Comparison of ENCODE assay signal across 25 cellular contexts in the genomic region with DNA sequence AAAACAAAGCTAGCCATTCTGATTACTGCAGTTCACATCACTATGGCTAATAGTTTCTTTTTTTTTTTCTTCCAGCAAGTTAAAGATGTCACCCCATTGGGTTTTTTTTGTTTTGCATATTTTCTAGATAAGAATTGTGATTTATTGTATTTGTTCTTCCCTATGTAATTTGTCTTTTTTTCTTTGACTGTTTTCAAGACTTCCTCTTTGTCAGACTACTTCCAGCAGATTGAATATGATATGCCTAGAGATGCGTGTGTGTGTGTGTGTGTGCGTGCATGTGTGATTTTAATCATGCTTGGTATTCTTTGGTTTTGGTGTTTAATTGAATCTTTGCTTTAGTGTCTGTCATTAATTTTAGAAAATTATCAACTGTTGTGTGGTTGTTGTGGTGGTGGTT.
"Had no signal": no experiment of that assay in that cellular context is flagged by ENCODE, and none has a peak within 500 bp of the region (broad histone marks: within the 10 kb centered on the region; RNA-seq: fewer than 3 reads in every experiment).

No MANE protein-coding gene starts in this region.

- H3K4me3 ChIP-seq: lower lobe of right lung, mucosa of descending colon, neural progenitor cell, stomach, suprapubic skin, transverse colon had no signal

- H3K27ac ChIP-seq: foreskin keratinocyte, lower lobe of right lung, neural progenitor cell, stomach, suprapubic skin, transverse colon had no signal

- DNase-seq: activated B cell treated with CpG ODN at 0.5 μM for 24 hours; activated CD4-positive, alpha-beta T cell treated with anti-CD3 and anti-CD28 coated beads for 36 hours; activated CD4-positive, alpha-beta T cell treated with anti-CD3 and anti-CD28 coated beads, Interleukin-2, amount 50 U/mL, for 4 hours; activated CD8-positive, alpha-beta memory T cell treated with anti-CD3 and anti-CD28 coated beads for 24 hours; activated CD8-positive, alpha-beta memory T cell treated with anti-CD3 and anti-CD28 coated beads, Interleukin-2, amount 50 U/mL, for 4 hours; activated naive CD8-positive, alpha-beta T cell treated with anti-CD3 and anti-CD28 coated beads for 36 hours; activated T-cell treated with anti-CD3 and anti-CD28 coated beads, Interleukin-2, amount 50 U/mL, for 24 hours; central memory CD4-positive, alpha-beta T cell; dermis blood vessel endothelial cell; effector CD8-positive, alpha-beta T cell; foreskin keratinocyte; kidney; lower lobe of right lung; mesendoderm; mucosa of descending colon; naive B cell; small intestine; stimulated activated CD4-positive, alpha-beta T cell treated with anti-CD3 and anti-CD28 coated beads, Interleukin-2, amount 100 ng/mL, for 24 hours; stomach; transverse colon had no signal

- H3K27me3 ChIP-seq: foreskin keratinocyte, neural progenitor cell, stomach, suprapubic skin, transverse colon had no signal

- ATAC-seq: activated CD4-positive, alpha-beta T cell treated with anti-CD3 and anti-CD28 coated beads for 36 hours; activated T-helper 17 cell treated with anti-CD3 and anti-CD28 coated beads, Interleukin-2, amount 50 U/mL, for 72 hours; foreskin keratinocyte; lower lobe of right lung; mucosa of descending colon; sciatic nerve; stimulated activated memory B cell treated with anti-CD40 and anti-IgM and Interleukin-4, amounts not matched to agents 10 μg/mL and 1 μg/mL and 100 μg/mL, for 72 hours had no signal
